In the genomic region with DNA sequence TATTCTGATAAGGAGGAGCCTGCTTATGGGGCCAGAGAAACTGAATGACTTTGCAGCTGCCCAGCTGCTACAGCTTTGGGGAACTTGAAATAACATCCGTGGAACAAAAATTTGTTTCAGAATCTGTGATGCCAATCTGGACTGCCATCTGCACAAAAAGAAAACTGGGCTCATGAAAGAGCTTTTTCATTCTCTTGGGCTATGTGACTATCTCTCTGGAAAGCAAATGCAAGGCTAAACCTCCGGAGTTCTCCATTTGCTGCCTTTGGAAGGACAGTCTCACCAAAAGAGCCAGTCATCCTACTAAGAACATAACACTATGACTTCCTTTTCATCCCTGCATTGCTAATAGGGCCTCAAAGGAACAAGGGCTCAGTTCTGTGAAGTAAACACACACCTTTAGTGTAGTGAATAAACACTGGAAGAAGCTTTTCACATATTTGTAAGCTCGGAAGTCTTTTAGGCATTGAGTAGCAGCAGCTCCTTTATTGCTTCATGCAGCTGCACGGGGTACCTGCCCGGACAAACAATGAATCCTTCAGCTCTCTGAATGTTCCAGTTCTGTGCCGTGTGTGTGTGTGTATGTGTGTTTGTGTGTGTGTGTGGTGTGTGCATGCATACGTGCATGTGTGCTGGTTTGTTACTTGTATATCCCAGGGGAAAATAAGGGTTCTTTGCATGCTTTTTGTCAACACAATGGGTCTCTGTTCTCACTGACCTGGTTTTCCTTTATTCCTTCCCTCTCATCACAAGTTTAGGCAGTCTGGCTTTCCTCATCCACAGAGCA, we compare ENCODE assay signal across 1 cellular context.
TF ChIP-seq lines count a peak whose summit lies in the region.

No MANE protein-coding gene starts in this region.

TF ChIP-seq in SK-N-SH, 30 proteins besides CTCF, POLR2A, EP300 and RAD21 (continued from another document):
- no peak for TF ChIP-seq EZH2phosphoT487 (IDR thresholded peaks at IDR 0.05; ENCODE audit: borderline replicate concordance, low read depth)
- TF ChIP-seq, protein P1, sequence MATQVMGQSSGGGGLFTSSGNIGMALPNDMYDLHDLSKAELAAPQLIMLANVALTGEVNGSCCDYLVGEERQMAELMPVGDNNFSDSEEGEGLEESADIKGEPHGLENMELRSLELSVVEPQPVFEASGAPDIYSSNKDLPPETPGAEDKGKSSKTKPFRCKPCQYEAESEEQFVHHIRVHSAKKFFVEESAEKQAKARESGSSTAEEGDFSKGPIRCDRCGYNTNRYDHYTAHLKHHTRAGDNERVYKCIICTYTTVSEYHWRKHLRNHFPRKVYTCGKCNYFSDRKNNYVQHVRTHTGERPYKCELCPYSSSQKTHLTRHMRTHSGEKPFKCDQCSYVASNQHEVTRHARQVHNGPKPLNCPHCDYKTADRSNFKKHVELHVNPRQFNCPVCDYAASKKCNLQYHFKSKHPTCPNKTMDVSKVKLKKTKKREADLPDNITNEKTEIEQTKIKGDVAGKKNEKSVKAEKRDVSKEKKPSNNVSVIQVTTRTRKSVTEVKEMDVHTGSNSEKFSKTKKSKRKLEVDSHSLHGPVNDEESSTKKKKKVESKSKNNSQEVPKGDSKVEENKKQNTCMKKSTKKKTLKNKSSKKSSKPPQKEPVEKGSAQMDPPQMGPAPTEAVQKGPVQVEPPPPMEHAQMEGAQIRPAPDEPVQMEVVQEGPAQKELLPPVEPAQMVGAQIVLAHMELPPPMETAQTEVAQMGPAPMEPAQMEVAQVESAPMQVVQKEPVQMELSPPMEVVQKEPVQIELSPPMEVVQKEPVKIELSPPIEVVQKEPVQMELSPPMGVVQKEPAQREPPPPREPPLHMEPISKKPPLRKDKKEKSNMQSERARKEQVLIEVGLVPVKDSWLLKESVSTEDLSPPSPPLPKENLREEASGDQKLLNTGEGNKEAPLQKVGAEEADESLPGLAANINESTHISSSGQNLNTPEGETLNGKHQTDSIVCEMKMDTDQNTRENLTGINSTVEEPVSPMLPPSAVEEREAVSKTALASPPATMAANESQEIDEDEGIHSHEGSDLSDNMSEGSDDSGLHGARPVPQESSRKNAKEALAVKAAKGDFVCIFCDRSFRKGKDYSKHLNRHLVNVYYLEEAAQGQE (IDR thresholded peaks at IDR 0.05; ENCODE audit: low read depth, low read length) = no peak
